ENCODE assay signal across 8 cellular contexts in genomic region chr9:119289740-119290139, GRCh38.
DNase-seq lines count a peak whose midpoint lies in the region; ATAC-seq and TF ChIP-seq lines count a peak whose summit lies in the region.

No MANE protein-coding gene starts in this region.

- no peak overlapping the region for H3K27ac ChIP-seq in psoas muscle

- peak; percentile 16 for DNase-seq in activated CD4-positive, alpha-beta T cell treated with anti-CD3 and anti-CD28 coated beads for 48 hours
- no peak for DNase-seq in activated CD4-positive, alpha-beta T cell treated with anti-CD3 and anti-CD28 coated beads for 1 hour
- DNase-seq in SKM-1 (lab: John Stamatoyannopoulos, UW; ENCODE audit: unreplicated experiment) = peak; percentile 21
- peak; percentile 2 for DNase-seq in foreskin melanocyte
- DNase-seq in psoas muscle = no peak

- no peaks in the 10 kb centered on the region for H3K27me3 ChIP-seq in psoas muscle (ENCODE audit: insufficient read depth in 3 of 3, low read length in 2 of 3)

- no peaks in the 10 kb centered on the region for H3K4me1 ChIP-seq in psoas muscle

- 12 to 30% (median 14%) methylated on average over 3 of the region's 3 CpGs for WGBS in psoas muscle, 3 donors

- ATAC-seq in GM21576 (IDR thresholded peaks at IDR 0.05; ENCODE audit: unreplicated experiment) (peak; percentile 70), psoas muscle (peak; percentile 67 to 91 (median 78)), HG03457 (IDR thresholded peaks at IDR 0.05; ENCODE audit: unreplicated experiment) (no peak)

- intact Hi-C loops in psoas muscle (cut with DNase I) = loop anchor here (1.0 to 5.0 kb wide), 3 partner anchors 297 to 462 kb away; no protein-coding TSS in a partner anchor

- peak; percentile 69 for TF ChIP-seq CTCF in LNCAP (IDR thresholded peaks at IDR 0.05)
- TF ChIP-seq CTCF in psoas muscle (IDR thresholded peaks at IDR 0.05) = peak; percentile 88

- no peak overlapping the region for H3K4me3 ChIP-seq in psoas muscle

- H3K36me3 ChIP-seq in psoas muscle (ENCODE audit: insufficient read depth in 1 of 2, low read depth in 1 of 2) = no peaks in the 10 kb centered on the region

- no peaks in the 10 kb centered on the region for H3K9me3 ChIP-seq in psoas muscle

Comparison
In these comparisons a context has a peak if more than half of its experiments do, and no peak if none do; other contexts are left out.
1. DNase-seq: peak in activated CD4-positive, alpha-beta T cell treated with anti-CD3 and anti-CD28 coated beads for 48 hours (single experiment), SKM-1 (single experiment) and foreskin melanocyte (single experiment); none in activated CD4-positive, alpha-beta T cell treated with anti-CD3 and anti-CD28 coated beads for 1 hour (single experiment) and psoas muscle (0 of 2).